29 cellular contexts compared by ENCODE assay signal in genomic region chr22:20994902-20995241, GRCh38. TPM values are rescaled to one million over a fixed set of nuclear protein-coding genes. Genes with fewer than 3 reads are reported as not detected.
"Had no signal": no experiment of that assay in that cellular context is flagged by ENCODE, and none has a peak within 500 bp of the region (broad histone marks: within the 10 kb centered on the region; RNA-seq: fewer than 3 reads in every experiment).

No MANE protein-coding gene starts in this region.

- H3K27me3 ChIP-seq: ascending aorta, breast epithelium, cardiac muscle cell, colonic mucosa had no signal

- H3K27me3 Mint-ChIP-seq: activated CD8-positive, alpha-beta T cell treated with anti-CD3 and anti-CD28 coated beads for 36 hours; activated naive CD4-positive, alpha-beta T cell treated with anti-CD3 and anti-CD28 coated beads, Interleukin-2, amount 10 ng/mL, durations not matched to agents 7 days and 5 days; activated naive CD8-positive, alpha-beta T cell treated with anti-CD3 and anti-CD28 coated beads, Interleukin-2, amount 10 ng/mL, durations not matched to agents 7 days and 5 days; brain had no signal

- H3K27ac Mint-ChIP-seq: activated CD8-positive, alpha-beta T cell treated with anti-CD3 and anti-CD28 coated beads for 36 hours; activated naive CD4-positive, alpha-beta T cell treated with anti-CD3 and anti-CD28 coated beads, Interleukin-2, amount 10 ng/mL, durations not matched to agents 7 days and 5 days; activated naive CD8-positive, alpha-beta T cell treated with anti-CD3 and anti-CD28 coated beads, Interleukin-2, amount 10 ng/mL, durations not matched to agents 7 days and 5 days; activated T-cell treated with anti-CD3 and anti-CD28 coated beads, Interleukin-2, amount 50 U/mL, for 72 hours; brain had no signal

- H3K9me3 Mint-ChIP-seq: activated CD8-positive, alpha-beta T cell treated with anti-CD3 and anti-CD28 coated beads for 36 hours; activated naive CD4-positive, alpha-beta T cell treated with anti-CD3 and anti-CD28 coated beads, Interleukin-2, amount 10 ng/mL, durations not matched to agents 7 days and 5 days; activated naive CD4-positive, alpha-beta T cell treated with anti-CD3 and anti-CD28 coated beads, Interleukin-2, amount 50 U/mL, for 72 hours; activated naive CD8-positive, alpha-beta T cell treated with anti-CD3 and anti-CD28 coated beads, Interleukin-2, amount 10 ng/mL, durations not matched to agents 7 days and 5 days; activated T-cell treated with anti-CD3 and anti-CD28 coated beads, Interleukin-2, amount 50 U/mL, for 72 hours; brain had no signal

- H3K4me1 ChIP-seq: colonic mucosa had no signal

- H3K27ac ChIP-seq: ascending aorta, breast epithelium, cardiac muscle cell, colonic mucosa had no signal

- H3K4me3 ChIP-seq: ascending aorta, breast epithelium, cardiac muscle cell, colonic mucosa had no signal

- ATAC-seq: activated CD8-positive, alpha-beta T cell treated with anti-CD3 and anti-CD28 coated beads for 36 hours; activated naive CD4-positive, alpha-beta T cell treated with anti-CD3 and anti-CD28 coated beads, Interleukin-2, amount 50 U/mL, for 72 hours; activated T-cell treated with anti-CD3 and anti-CD28 coated beads, Interleukin-2, amount 50 U/mL, for 72 hours; esophagus mucosa had no signal

- H3K4me3 Mint-ChIP-seq: activated CD8-positive, alpha-beta T cell treated with anti-CD3 and anti-CD28 coated beads for 36 hours; activated naive CD4-positive, alpha-beta T cell treated with anti-CD3 and anti-CD28 coated beads, Interleukin-2, amount 10 ng/mL, durations not matched to agents 7 days and 5 days; activated naive CD8-positive, alpha-beta T cell treated with anti-CD3 and anti-CD28 coated beads, Interleukin-2, amount 10 ng/mL, durations not matched to agents 7 days and 5 days; activated T-cell treated with anti-CD3 and anti-CD28 coated beads, Interleukin-2, amount 50 U/mL, for 72 hours; brain had no signal

- H3K36me3 ChIP-seq: breast epithelium had no signal

- H3K36me3 Mint-ChIP-seq: activated naive CD8-positive, alpha-beta T cell treated with anti-CD3 and anti-CD28 coated beads, Interleukin-2, amount 10 ng/mL, durations not matched to agents 7 days and 5 days had no signal

- DNase-seq: activated CD4-positive, alpha-beta T cell treated with anti-CD3 and anti-CD28 coated beads for 48 hours; activated CD4-positive, alpha-beta T cell treated with anti-CD3 and anti-CD28 coated beads, Interleukin-2, amount 50 U/mL, for 1 hour; activated CD4-positive, alpha-beta T cell treated with anti-CD3 and anti-CD28 coated beads, Interleukin-2, amount 50 U/mL, for 48 hours; activated CD4-positive, CD25-positive, alpha-beta regulatory T cell; activated CD8-positive, alpha-beta memory T cell treated with anti-CD3 and anti-CD28 coated beads for 24 hours; activated CD8-positive, alpha-beta T cell treated with anti-CD3 and anti-CD28 coated beads for 36 hours; activated gamma-delta T cell; activated naive CD4-positive, alpha-beta T cell; activated naive CD4-positive, alpha-beta T cell treated with anti-CD3 and anti-CD28 coated beads, Interleukin-2, amount 10 ng/mL, durations not matched to agents 7 days and 5 days; activated naive CD8-positive, alpha-beta T cell treated with anti-CD3 and anti-CD28 coated beads, Interleukin-2, amount 10 ng/mL, durations not matched to agents 7 days and 5 days; activated T-cell treated with anti-CD3 and anti-CD28 coated beads, Interleukin-2, amount 50 U/mL, for 1 hour; activated T-cell treated with anti-CD3 and anti-CD28 coated beads, Interleukin-2, amount 50 U/mL, for 72 hours; central memory CD4-positive, alpha-beta T cell; cerebellar nuclear complex; colonic mucosa; effector CD8-positive, alpha-beta T cell; foreskin fibroblast; head of caudate nucleus; T-helper 2 cell had no signal

- H3K9me3 ChIP-seq: ascending aorta, breast epithelium, colonic mucosa had no signal

RNA-seq across cellular contexts. Expression of gene P2RX6, which starts 20.1 kb away (rescaled TPM):
- total RNA-seq: ascending aorta, dermis microvascular lymphatic vessel endothelial cell, endothelial cell of umbilical vein, epithelial cell of proximal tubule had no signal

RNA-seq across cellular contexts. Expression of gene AIFM3, which starts 27.8 kb away (rescaled TPM):
- total RNA-seq: ascending aorta; endothelial cell of umbilical vein; T-helper 1 cell treated with Interleukin-12 subunit alpha and Interleukin-12 subunit beta and Interleukin-4 antibody, amounts not matched to agents 30 ng/mL and 1 ng/mL, for 36 hours had no signal

RNA-seq across cellular contexts. Expression of gene SLC7A4, which starts 37.5 kb away (rescaled TPM):
- total RNA-seq: activated CD8-positive, alpha-beta T cell treated with anti-CD3 and anti-CD28 coated beads for 36 hours; activated naive CD4-positive, alpha-beta T cell treated with anti-CD3 and anti-CD28 coated beads, Interleukin-2, amount 50 U/mL, for 72 hours; activated T-cell treated with anti-CD3 and anti-CD28 coated beads, Interleukin-2, amount 50 U/mL, for 72 hours; dermis microvascular lymphatic vessel endothelial cell; endothelial cell of umbilical vein; T-helper 1 cell treated with Interleukin-12 subunit alpha and Interleukin-12 subunit beta and Interleukin-4 antibody, amounts not matched to agents 30 ng/mL and 1 ng/mL, for 36 hours had no signal
